Comparison of ENCODE assay signal across 15 cellular contexts in genomic region chr17:83103938-83104311, GRCh38. TPM values are rescaled to one million over a fixed set of nuclear protein-coding genes. Genes with fewer than 3 reads are reported as not detected.
DNase-seq lines count a peak whose midpoint lies in the region; ATAC-seq and TF ChIP-seq lines count a peak whose summit lies in the region.
"Had no signal": no experiment of that assay in that cellular context is flagged by ENCODE, and none has a peak within 500 bp of the region (broad histone marks: within the 10 kb centered on the region; RNA-seq: fewer than 3 reads in every experiment).

No MANE protein-coding gene starts in this region.

- TF ChIP-seq EP300 in transverse colon (IDR thresholded peaks at IDR 0.05; ENCODE audit: low read depth): no peak

- no peak for TF ChIP-seq POLR2A in transverse colon (IDR thresholded peaks at IDR 0.05)

- peaks cover 21 to 39% (median 29%) of the 10 kb centered on the region in 4 donors for H3K4me1 ChIP-seq in transverse colon

- peaks cover 12% of the 10 kb centered on the region for H3K27me3 Mint-ChIP-seq in activated naive CD4-positive, alpha-beta T cell treated with anti-CD3 and anti-CD28 coated beads, Interleukin-2, amount 50 U/mL, for 24 hours
- H3K27me3 Mint-ChIP-seq in WTC11 (ENCODE audit: low read depth) (no peaks in the 10 kb centered on the region), neural crest cell (ENCODE audit: low read depth) (peaks cover 5% of the 10 kb centered on the region)

- peak overlapping the region; percentile 52 for H3K4me3 Mint-ChIP-seq in activated naive CD4-positive, alpha-beta T cell treated with anti-CD3 and anti-CD28 coated beads, Interleukin-2, amount 50 U/mL, for 24 hours
- H3K4me3 Mint-ChIP-seq in WTC11 (peak overlapping the region; percentile 43), neural crest cell (no peak overlapping the region)

- H3K4me3 ChIP-seq in transverse colon: peak overlapping the region in 1 of 4 donors; percentile 17
- H3K4me3 ChIP-seq: cardiac muscle cell, left lung had no signal

- H3K27me3 ChIP-seq in transverse colon: peaks cover 35% of the 10 kb centered on the region
- H3K27me3 ChIP-seq: cardiac muscle cell had no signal

- TF ChIP-seq CTCF in WTC11 (IDR thresholded peaks at IDR 0.05) (no peak), neural crest cell (conservative IDR thresholded peaks at IDR 0.05) (no peak), transverse colon (IDR thresholded peaks at IDR 0.05) (no peak)

- H3K36me3 Mint-ChIP-seq in activated naive CD4-positive, alpha-beta T cell treated with anti-CD3 and anti-CD28 coated beads, Interleukin-2, amount 50 U/mL, for 24 hours: no peaks in the 10 kb centered on the region
- H3K36me3 Mint-ChIP-seq in WTC11 (no peaks in the 10 kb centered on the region), neural crest cell (ENCODE audit: low read depth) (peaks cover 3% of the 10 kb centered on the region)
- H3K36me3 Mint-ChIP-seq: IgD-negative memory B cell had no signal

- intact Hi-C loops in transverse colon (cut with DNase I; ENCODE audit: low total_unique reads): no loop called here

- no peaks in the 10 kb centered on the region for H3K9me3 Mint-ChIP-seq in activated naive CD4-positive, alpha-beta T cell treated with anti-CD3 and anti-CD28 coated beads, Interleukin-2, amount 50 U/mL, for 24 hours
- peaks cover 3% of the 10 kb centered on the region; the same call in 1 of the 2 replicates for H3K9me3 Mint-ChIP-seq in WTC11
- no peaks in the 10 kb centered on the region for H3K9me3 Mint-ChIP-seq in neural crest cell
- H3K9me3 Mint-ChIP-seq: IgD-negative memory B cell had no signal

- ATAC-seq in WTC11 (no peak), HG03097 (IDR thresholded peaks at IDR 0.05; ENCODE audit: low FRiP score, unreplicated experiment) (no peak)
- ATAC-seq: esophagus mucosa had no signal

- in situ Hi-C loops in transverse colon (cut with MboI; ENCODE audit: low pct_ligation_motif_present in 1 of 4, low pct_unique_long_range_greater_than_20kb in 1 of 4, low sequenced_read_pairs in 3 of 4): no loop called here

- DNase-seq in activated naive CD4-positive, alpha-beta T cell (lab: John Stamatoyannopoulos, UW): no peak
- no peak for DNase-seq in WTC11 (ENCODE audit: low spot score)
- DNase-seq in neural crest cell (ENCODE audit: low read depth, low spot score): no peak
- no peak for DNase-seq in transverse colon
- DNase-seq in activated effector memory CD4-positive, alpha-beta T cell treated with anti-CD3 and anti-CD28 coated beads, Interleukin-2, amount 50 U/mL, for 16 hours: no peak
- DNase-seq in RKO (ENCODE audit: low spot score): no peak
- DNase-seq: ACHN; activated T-cell treated with anti-CD3 and anti-CD28 coated beads, Interleukin-2, amount 50 U/mL, for 1 hour; occipital lobe had no signal

- CTCF ChIA-PET in WTC11 (lab: Charles Lee): interaction anchor here (0.9 to 1.0 kb wide), 2 partner anchors 48 to 97 kb away, joined by 3 to 4 read pairs; no protein-coding TSS in a partner anchor

- no peaks in the 10 kb centered on the region for H3K9me3 ChIP-seq in transverse colon
- H3K9me3 ChIP-seq: left lung had no signal

- peak overlapping the region; percentile 22 to 58 (median 45) for H3K27ac ChIP-seq in transverse colon
- H3K27ac ChIP-seq: cardiac muscle cell, left lung had no signal

- POLR2A ChIA-PET in WTC11 (lab: Charles Lee): no interaction called here

- 58% methylated on average over 6 of the region's 11 CpGs; no CpG with 5 or more reads in 1 of the 2 donors for WGBS in transverse colon (ENCODE audit: low coverage in 1 of 2), 2 donors

- H3K4me1 Mint-ChIP-seq in activated naive CD4-positive, alpha-beta T cell treated with anti-CD3 and anti-CD28 coated beads, Interleukin-2, amount 50 U/mL, for 24 hours: no peaks in the 10 kb centered on the region
- H3K4me1 Mint-ChIP-seq in WTC11: peaks cover 15% of the 10 kb centered on the region
- H3K4me1 Mint-ChIP-seq in neural crest cell: peaks cover 11% of the 10 kb centered on the region

- H3K27ac Mint-ChIP-seq in activated naive CD4-positive, alpha-beta T cell treated with anti-CD3 and anti-CD28 coated beads, Interleukin-2, amount 50 U/mL, for 24 hours: peak overlapping the region; percentile 30
- H3K27ac Mint-ChIP-seq in WTC11 (0 out of 2 replicates have a peak overlapping the region, but pooled peaks have one; percentile 36), neural crest cell (ENCODE audit: unreplicated experiment) (peak overlapping the region; percentile 35)

- no peaks in the 10 kb centered on the region for H3K36me3 ChIP-seq in transverse colon
- H3K36me3 ChIP-seq: cardiac muscle cell, left lung had no signal

TF ChIP-seq in WTC11, 78 proteins besides CTCF, POLR2A, EP300 and RAD21:
- TF ChIP-seq, protein P1, sequence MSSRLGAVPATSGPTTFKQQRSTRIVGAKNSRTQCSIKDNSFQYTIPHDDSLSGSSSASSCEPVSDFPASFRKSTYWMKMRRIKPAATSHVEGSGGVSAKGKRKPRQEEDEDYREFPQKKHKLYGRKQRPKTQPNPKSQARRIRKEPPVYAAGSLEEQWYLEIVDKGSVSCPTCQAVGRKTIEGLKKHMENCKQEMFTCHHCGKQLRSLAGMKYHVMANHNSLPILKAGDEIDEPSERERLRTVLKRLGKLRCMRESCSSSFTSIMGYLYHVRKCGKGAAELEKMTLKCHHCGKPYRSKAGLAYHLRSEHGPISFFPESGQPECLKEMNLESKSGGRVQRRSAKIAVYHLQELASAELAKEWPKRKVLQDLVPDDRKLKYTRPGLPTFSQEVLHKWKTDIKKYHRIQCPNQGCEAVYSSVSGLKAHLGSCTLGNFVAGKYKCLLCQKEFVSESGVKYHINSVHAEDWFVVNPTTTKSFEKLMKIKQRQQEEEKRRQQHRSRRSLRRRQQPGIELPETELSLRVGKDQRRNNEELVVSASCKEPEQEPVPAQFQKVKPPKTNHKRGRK (CRISPR knock-in tag; IDR thresholded peaks at IDR 0.05; ENCODE audit: borderline replicate concordance): no peak
- no peak for TF ChIP-seq ZNF121 (CRISPR knock-in tag; IDR thresholded peaks at IDR 0.05)
- TF ChIP-seq ZBTB21 (CRISPR knock-in tag; IDR thresholded peaks at IDR 0.05; ENCODE audit: borderline replicate concordance): no peak
- no peak for TF ChIP-seq PRRX2 (CRISPR knock-in tag; IDR thresholded peaks at IDR 0.05)
- TF ChIP-seq, protein P2, sequence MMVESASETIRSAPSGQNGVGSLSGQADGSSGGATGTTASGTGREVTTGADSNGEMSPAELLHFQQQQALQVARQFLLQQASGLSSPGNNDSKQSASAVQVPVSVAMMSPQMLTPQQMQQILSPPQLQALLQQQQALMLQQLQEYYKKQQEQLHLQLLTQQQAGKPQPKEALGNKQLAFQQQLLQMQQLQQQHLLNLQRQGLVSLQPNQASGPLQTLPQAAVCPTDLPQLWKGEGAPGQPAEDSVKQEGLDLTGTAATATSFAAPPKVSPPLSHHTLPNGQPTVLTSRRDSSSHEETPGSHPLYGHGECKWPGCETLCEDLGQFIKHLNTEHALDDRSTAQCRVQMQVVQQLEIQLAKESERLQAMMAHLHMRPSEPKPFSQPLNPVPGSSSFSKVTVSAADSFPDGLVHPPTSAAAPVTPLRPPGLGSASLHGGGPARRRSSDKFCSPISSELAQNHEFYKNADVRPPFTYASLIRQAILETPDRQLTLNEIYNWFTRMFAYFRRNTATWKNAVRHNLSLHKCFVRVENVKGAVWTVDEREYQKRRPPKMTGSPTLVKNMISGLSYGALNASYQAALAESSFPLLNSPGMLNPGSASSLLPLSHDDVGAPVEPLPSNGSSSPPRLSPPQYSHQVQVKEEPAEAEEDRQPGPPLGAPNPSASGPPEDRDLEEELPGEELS (CRISPR knock-in tag; IDR thresholded peaks at IDR 0.05): no peak
- TF ChIP-seq TCF7 (CRISPR knock-in tag; IDR thresholded peaks at IDR 0.05; ENCODE audit: low read depth): no peak
- no peak for TF ChIP-seq NFATC4 (CRISPR knock-in tag; IDR thresholded peaks at IDR 0.05)
- no peak for TF ChIP-seq SMAD3 (CRISPR knock-in tag; IDR thresholded peaks at IDR 0.05; ENCODE audit: borderline replicate concordance)
- TF ChIP-seq, protein P3, sequence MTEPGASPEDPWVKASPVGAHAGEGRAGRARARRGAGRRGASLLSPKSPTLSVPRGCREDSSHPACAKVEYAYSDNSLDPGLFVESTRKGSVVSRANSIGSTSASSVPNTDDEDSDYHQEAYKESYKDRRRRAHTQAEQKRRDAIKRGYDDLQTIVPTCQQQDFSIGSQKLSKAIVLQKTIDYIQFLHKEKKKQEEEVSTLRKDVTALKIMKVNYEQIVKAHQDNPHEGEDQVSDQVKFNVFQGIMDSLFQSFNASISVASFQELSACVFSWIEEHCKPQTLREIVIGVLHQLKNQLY (CRISPR knock-in tag; IDR thresholded peaks at IDR 0.05): no peak
- no peak for TF ChIP-seq SMAD4 (CRISPR knock-in tag; IDR thresholded peaks at IDR 0.05)

RNA-seq across cellular contexts. Expression of gene METRNL, which starts 24.5 kb away (rescaled TPM):
- 27.7 to 29.3 TPM (median 28.1 TPM) in 3 replicates for total RNA-seq in WTC11 (2021)
- 14.7 and 18.2 TPM in 2 replicates for total RNA-seq in neural crest cell
- 100 to 1,000 TPM in 2 of 4 donors, 10 to 100 TPM in 2; 46.8 to 325 (median 112) TPM for total RNA-seq in transverse colon
